In genomic region chr5:112195924-112196323, GRCh38 we compare ENCODE assay signal across 8 cellular contexts.
"Had no signal": no experiment of that assay in that cellular context is flagged by ENCODE, and none has a peak within 500 bp of the region (broad histone marks: within the 10 kb centered on the region; RNA-seq: fewer than 3 reads in every experiment).

No MANE protein-coding gene starts in this region.

- FAIRE-seq: G401.6, GM12878, GM12891, GM12892, GM18507, GM19239 had no signal

- H3K4me3 ChIP-seq: GM12878 had no signal

- ATAC-seq: GM12878 had no signal

- DNase-seq: GDM1, GF-D8 had no signal
